In the genomic region with DNA sequence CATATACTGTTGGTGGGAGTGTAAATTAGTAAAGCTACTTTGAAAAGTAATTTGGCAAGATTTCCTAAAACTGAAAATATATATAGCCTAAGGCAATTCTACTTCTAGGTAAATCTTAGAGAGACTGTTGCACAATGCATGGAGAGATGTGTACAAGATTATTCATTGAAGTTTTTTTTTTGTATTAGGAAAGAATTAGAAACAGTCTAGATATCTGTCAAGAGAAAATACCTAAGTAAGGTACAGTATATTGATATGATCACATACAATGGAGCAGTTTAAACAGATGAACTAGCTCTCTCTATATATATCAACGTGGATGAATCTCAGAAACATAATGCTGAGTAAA, we compare ENCODE assay signal across 1 cellular context.
TF ChIP-seq lines count a peak whose summit lies in the region.

No MANE protein-coding gene starts in this region.

TF ChIP-seq in K562, 482 proteins besides CTCF, POLR2A, EP300 and RAD21:
- TF ChIP-seq ZNF644 (tag; IDR thresholded peaks at IDR 0.05; ENCODE audit: low read depth) (0 out of 2 replicates have a peak, but pooled peaks have one; percentile 8), CEBPB (tag; IDR thresholded peaks at IDR 0.05) (peak; percentile 88), CEBPG (CRISPR knock-in tag; IDR thresholded peaks at IDR 0.05) (no peak), CEBPG (tag; conservative IDR thresholded peaks at IDR 0.05 in 1 of 2, IDR thresholded peaks at IDR 0.05 in 1 of 2) (peak; percentile 56 to 77; a peak in 3 of 4 replicates), ZNF766 (CRISPR knock-in tag; conservative IDR thresholded peaks at IDR 0.05) (no peak)
- TF ChIP-seq, protein P1, sequence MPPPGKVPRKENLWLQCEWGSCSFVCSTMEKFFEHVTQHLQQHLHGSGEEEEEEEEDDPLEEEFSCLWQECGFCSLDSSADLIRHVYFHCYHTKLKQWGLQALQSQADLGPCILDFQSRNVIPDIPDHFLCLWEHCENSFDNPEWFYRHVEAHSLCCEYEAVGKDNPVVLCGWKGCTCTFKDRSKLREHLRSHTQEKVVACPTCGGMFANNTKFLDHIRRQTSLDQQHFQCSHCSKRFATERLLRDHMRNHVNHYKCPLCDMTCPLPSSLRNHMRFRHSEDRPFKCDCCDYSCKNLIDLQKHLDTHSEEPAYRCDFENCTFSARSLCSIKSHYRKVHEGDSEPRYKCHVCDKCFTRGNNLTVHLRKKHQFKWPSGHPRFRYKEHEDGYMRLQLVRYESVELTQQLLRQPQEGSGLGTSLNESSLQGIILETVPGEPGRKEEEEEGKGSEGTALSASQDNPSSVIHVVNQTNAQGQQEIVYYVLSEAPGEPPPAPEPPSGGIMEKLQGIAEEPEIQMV (tag; conservative IDR thresholded peaks at IDR 0.05; ENCODE audit: low read depth) = no peak
